Comparison of ENCODE assay signal across 9 cellular contexts in genomic region chr1:39205102-39205780, GRCh38. TPM values are rescaled to one million over a fixed set of nuclear protein-coding genes. Genes with fewer than 3 reads are reported as not detected.
DNase-seq lines count a peak whose midpoint lies in the region; ATAC-seq and TF ChIP-seq lines count a peak whose summit lies in the region.
"Had no signal": no experiment of that assay in that cellular context is flagged by ENCODE, and none has a peak within 500 bp of the region (broad histone marks: within the 10 kb centered on the region; RNA-seq: fewer than 3 reads in every experiment).

No MANE protein-coding gene starts in this region.

- H3K36me3 Mint-ChIP-seq in Caco-2 (ENCODE audit: insufficient read depth, unreplicated experiment) (peaks cover 6% of the 10 kb centered on the region), endodermal cell (ENCODE audit: low read depth) (peaks cover 6% of the 10 kb centered on the region)
- peaks cover 14% of the 10 kb centered on the region for H3K36me3 Mint-ChIP-seq in activated CD8-positive, alpha-beta T cell treated with anti-CD3 and anti-CD28 coated beads, Interleukin-2, amount 10 ng/mL, durations not matched to agents 7 days and 5 days (ENCODE audit: low read depth)

- peak overlapping the region; percentile 83 for H3K27ac ChIP-seq in endodermal cell (ENCODE audit: low read depth, low read length)

- no peak for DNase-seq in Caco-2
- peak; percentile 72 to 76 for DNase-seq in Kasumi-1 (lab: John Stamatoyannopoulos, UW)
- DNase-seq in activated CD8-positive, alpha-beta T cell treated with anti-CD3 and anti-CD28 coated beads, Interleukin-2, amount 10 ng/mL, durations not matched to agents 7 days and 5 days = peak; percentile 81
- no peak for DNase-seq in endodermal cell
- peak; percentile 75 for DNase-seq in stimulated activated naive CD4-positive, alpha-beta T cell treated with Interleukin-2 at 50 U/mL for 16 hours (lab: John Stamatoyannopoulos, UW)

- H3K4me1 ChIP-seq in Caco-2 = peaks cover 13% of the 10 kb centered on the region; the same call in 1 of the 2 replicates
- H3K4me1 ChIP-seq in endodermal cell (ENCODE audit: control insufficient read depth, insufficient read depth, low read length) = peaks cover 14% of the 10 kb centered on the region
- H3K4me1 ChIP-seq in mucosa of stomach (ENCODE audit: control insufficient read depth, insufficient read depth, low read length) = peaks cover 12% of the 10 kb centered on the region

- H3K4me3 Mint-ChIP-seq in Caco-2 (ENCODE audit: unreplicated experiment) (no peak overlapping the region), endodermal cell (no peak overlapping the region)
- peak overlapping the region; percentile 93 for H3K4me3 Mint-ChIP-seq in activated CD8-positive, alpha-beta T cell treated with anti-CD3 and anti-CD28 coated beads, Interleukin-2, amount 10 ng/mL, durations not matched to agents 7 days and 5 days

- WGBS in endodermal cell (ENCODE audit: insufficient coverage in 1 of 2, insufficient read length in 1 of 2), 2 experiments = 80 to 85% methylated on average over 3 to 4 of the region's 4 CpGs

- H3K9ac ChIP-seq in endodermal cell (ENCODE audit: extremely low read depth, low read length, poor library complexity, severe bottlenecking) = peak overlapping the region; percentile 2
- peak overlapping the region; percentile 62 for H3K9ac ChIP-seq in mucosa of stomach (ENCODE audit: low read length)

- H3K27ac Mint-ChIP-seq in Caco-2 (ENCODE audit: unreplicated experiment) (peak overlapping the region; percentile 2), endodermal cell (peak overlapping the region; percentile 74)
- H3K27ac Mint-ChIP-seq in activated CD8-positive, alpha-beta T cell treated with anti-CD3 and anti-CD28 coated beads, Interleukin-2, amount 10 ng/mL, durations not matched to agents 7 days and 5 days = peak overlapping the region; percentile 93

- H3K27me3 Mint-ChIP-seq in Caco-2 (ENCODE audit: insufficient read depth, unreplicated experiment) (no peaks in the 10 kb centered on the region), endodermal cell (ENCODE audit: insufficient read depth) (no peaks in the 10 kb centered on the region)
- H3K27me3 Mint-ChIP-seq in activated CD8-positive, alpha-beta T cell treated with anti-CD3 and anti-CD28 coated beads, Interleukin-2, amount 10 ng/mL, durations not matched to agents 7 days and 5 days (ENCODE audit: low read depth) = no peaks in the 10 kb centered on the region

- H3K4me1 Mint-ChIP-seq in Caco-2 (ENCODE audit: low read depth, unreplicated experiment) = peaks cover 24% of the 10 kb centered on the region
- peaks cover 46% of the 10 kb centered on the region for H3K4me1 Mint-ChIP-seq in activated CD8-positive, alpha-beta T cell treated with anti-CD3 and anti-CD28 coated beads, Interleukin-2, amount 10 ng/mL, durations not matched to agents 7 days and 5 days (ENCODE audit: low read depth)
- H3K4me1 Mint-ChIP-seq in endodermal cell = peaks cover 15% of the 10 kb centered on the region

- H3K36me3 ChIP-seq in Caco-2 (ENCODE audit: control insufficient read depth, insufficient read depth, low read length) (no peaks in the 10 kb centered on the region), endodermal cell (ENCODE audit: control insufficient read depth, insufficient read depth, low read length) (no peaks in the 10 kb centered on the region), mucosa of stomach (ENCODE audit: control insufficient read depth, insufficient read depth, low read length) (no peaks in the 10 kb centered on the region)

- H3K4me3 ChIP-seq in Caco-2 (ENCODE audit: low read depth, low read length) (no peak overlapping the region), endodermal cell (ENCODE audit: low read length) (peak overlapping the region; percentile 41), mucosa of stomach (ENCODE audit: low read length) (no peak overlapping the region)

- BruUV-seq in Caco-2 (replicated peaks; lab: Mats Ljungman, UMichigan) = no TSS peak

- H3K27me3 ChIP-seq in Caco-2 (replicated peaks; ENCODE audit: control insufficient read depth, insufficient read depth, low read length) = no peaks in the 10 kb centered on the region
- H3K27me3 ChIP-seq in endodermal cell (ENCODE audit: control insufficient read depth, insufficient read depth, low read length, poor library complexity, severe bottlenecking) = no peaks in the 10 kb centered on the region
- no peaks in the 10 kb centered on the region for H3K27me3 ChIP-seq in mucosa of stomach (ENCODE audit: control insufficient read depth, insufficient read depth, low read length)

- POLR2A ChIA-PET in Caco-2 (lab: Charles Lee) = no interaction called here
- POLR2A ChIA-PET in activated CD8-positive, alpha-beta T cell treated with anti-CD3 and anti-CD28 coated beads, Interleukin-2, amount 10 ng/mL, durations not matched to agents 7 days and 5 days (lab: Charles Lee) = interaction anchor here (0.6 to 4.9 kb wide), 20 partner anchors 8 to 1610 kb away, joined by 3 to 121 read pairs (median 4); partner anchors contain the start of genes NDUFS5 and PABPC4

- ATAC-seq in activated CD8-positive, alpha-beta T cell treated with anti-CD3 and anti-CD28 coated beads, Interleukin-2, amount 10 ng/mL, durations not matched to agents 7 days and 5 days = peak; percentile 85
- ATAC-seq in GM18909 (IDR thresholded peaks at IDR 0.05; ENCODE audit: poor library complexity, unreplicated experiment) = no peak
- no peak for ATAC-seq in HG03520 (IDR thresholded peaks at IDR 0.05; ENCODE audit: unreplicated experiment)
- ATAC-seq: HCT116 had no signal

- CTCF ChIA-PET in Caco-2 (lab: Charles Lee) = interaction anchor here (0.5 to 1.3 kb wide), 5 partner anchors 8 to 371 kb away, joined by 4 to 6 read pairs (median 4); no protein-coding TSS in a partner anchor
- CTCF ChIA-PET in activated CD8-positive, alpha-beta T cell treated with anti-CD3 and anti-CD28 coated beads, Interleukin-2, amount 10 ng/mL, durations not matched to agents 7 days and 5 days (lab: Charles Lee) = interaction anchor here (0.7 to 22.8 kb wide), 12 partner anchors 8 to 128 kb away, joined by 3 to 540 read pairs (median 4); no protein-coding TSS in a partner anchor

- no peak for TF ChIP-seq CTCF in Caco-2 (IDR thresholded peaks at IDR 0.05; ENCODE audit: insufficient read depth in 1 of 2, low read depth in 1 of 2, low read length in 1 of 2, severe bottlenecking in 1 of 2, unreplicated experiment in 1 of 2)
- no peak for TF ChIP-seq CTCF in endodermal cell (conservative IDR thresholded peaks at IDR 0.05)

- H3K9me3 ChIP-seq in Caco-2 (no peaks in the 10 kb centered on the region), endodermal cell (ENCODE audit: control insufficient read depth, low read length) (no peaks in the 10 kb centered on the region), mucosa of stomach (ENCODE audit: control insufficient read depth, low read length) (no peaks in the 10 kb centered on the region)

- no peaks in the 10 kb centered on the region for H3K9me3 Mint-ChIP-seq in Caco-2 (ENCODE audit: unreplicated experiment)
- peaks cover 3% of the 10 kb centered on the region for H3K9me3 Mint-ChIP-seq in activated CD8-positive, alpha-beta T cell treated with anti-CD3 and anti-CD28 coated beads, Interleukin-2, amount 10 ng/mL, durations not matched to agents 7 days and 5 days (ENCODE audit: insufficient read depth)
- no peaks in the 10 kb centered on the region for H3K9me3 Mint-ChIP-seq in endodermal cell

- intact Hi-C loops in Caco-2 (cut with micrococcal nuclease; ENCODE audit: unreplicated experiment) = no loop called here

RNA-seq across cellular contexts. Expression of gene MACF1, which starts 0.7 kb away (rescaled TPM):
- total RNA-seq in Caco-2 (2022) = 104 and 114 TPM in 2 replicates
- 100 to 1,000 TPM; 353 to 366 TPM for total RNA-seq in activated CD8-positive, alpha-beta T cell treated with anti-CD3 and anti-CD28 coated beads, Interleukin-2, amount 10 ng/mL, durations not matched to agents 7 days and 5 days
- 100 to 1,000 TPM; 214 to 251 TPM for total RNA-seq in endodermal cell
- polyA plus RNA-seq in endodermal cell (2013, experiment 1 of 2) = 89.7 TPM
- polyA plus RNA-seq in endodermal cell (2013, experiment 2 of 2) = 102 TPM

Comparison
In these comparisons a context has a peak if more than half of its experiments do, and no peak if none do; other contexts are left out.
1. DNase-seq: peak in Kasumi-1 (2 of 2), activated CD8-positive, alpha-beta T cell treated with anti-CD3 and anti-CD28 coated beads, Interleukin-2, amount 10 ng/mL, durations not matched to agents 7 days and 5 days (single experiment) and stimulated activated naive CD4-positive, alpha-beta T cell treated with Interleukin-2 at 50 U/mL for 16 hours (single experiment); none in Caco-2 (0 of 2) and endodermal cell (single experiment).
2. H3K27ac Mint-ChIP-seq: peak in every context shown above with its lines; median percentile 93 in activated CD8-positive, alpha-beta T cell treated with anti-CD3 and anti-CD28 coated beads, Interleukin-2, amount 10 ng/mL, durations not matched to agents 7 days and 5 days; 74 in endodermal cell; 2 in Caco-2.